Comparison of ENCODE assay signal across 13 cellular contexts in the genomic region with DNA sequence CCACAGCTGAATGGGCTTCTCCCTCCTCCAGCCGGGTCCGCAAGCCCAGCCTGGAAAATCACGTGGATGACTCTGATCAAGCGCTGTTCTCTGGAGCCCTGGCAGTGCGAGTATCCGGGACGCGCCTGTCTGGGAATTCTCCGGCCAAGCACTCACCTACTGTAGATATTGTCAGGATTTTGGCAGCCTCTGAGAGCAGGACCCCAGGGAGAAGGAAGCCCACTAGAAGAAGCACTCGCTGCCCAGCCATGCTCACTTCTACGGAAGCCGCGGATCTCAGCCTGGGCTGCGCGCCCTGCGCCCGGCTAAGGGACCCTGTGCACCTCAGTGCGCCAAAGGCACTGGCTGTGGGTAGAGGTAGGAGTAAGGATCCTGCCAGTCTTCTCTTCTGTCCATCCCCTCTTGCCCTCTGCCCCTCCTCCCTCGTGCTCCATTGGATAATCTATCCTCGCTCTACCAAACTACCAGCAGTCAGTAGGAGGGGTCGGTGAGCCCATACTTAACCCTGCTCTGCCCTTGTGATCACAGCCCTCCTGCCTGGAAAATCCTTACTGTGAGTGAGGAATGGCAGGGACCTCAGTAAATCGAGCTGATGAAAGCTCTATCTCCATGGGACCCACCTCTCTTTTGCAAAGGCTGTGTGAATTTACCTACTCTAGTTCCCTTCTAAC. TPM values are rescaled to one million over a fixed set of nuclear protein-coding genes. Genes with fewer than 3 reads are reported as not detected.
A peak's percentile ranks its signal among the peaks of the same experiment; 100 is the strongest.
DNase-seq lines count a peak whose midpoint lies in the region; ATAC-seq lines count a peak whose summit lies in the region.
"Had no signal": no experiment of that assay in that cellular context is flagged by ENCODE, and none has a peak within 500 bp of the region (broad histone marks: within the 10 kb centered on the region; RNA-seq: fewer than 3 reads in every experiment).

A gene with protein sequence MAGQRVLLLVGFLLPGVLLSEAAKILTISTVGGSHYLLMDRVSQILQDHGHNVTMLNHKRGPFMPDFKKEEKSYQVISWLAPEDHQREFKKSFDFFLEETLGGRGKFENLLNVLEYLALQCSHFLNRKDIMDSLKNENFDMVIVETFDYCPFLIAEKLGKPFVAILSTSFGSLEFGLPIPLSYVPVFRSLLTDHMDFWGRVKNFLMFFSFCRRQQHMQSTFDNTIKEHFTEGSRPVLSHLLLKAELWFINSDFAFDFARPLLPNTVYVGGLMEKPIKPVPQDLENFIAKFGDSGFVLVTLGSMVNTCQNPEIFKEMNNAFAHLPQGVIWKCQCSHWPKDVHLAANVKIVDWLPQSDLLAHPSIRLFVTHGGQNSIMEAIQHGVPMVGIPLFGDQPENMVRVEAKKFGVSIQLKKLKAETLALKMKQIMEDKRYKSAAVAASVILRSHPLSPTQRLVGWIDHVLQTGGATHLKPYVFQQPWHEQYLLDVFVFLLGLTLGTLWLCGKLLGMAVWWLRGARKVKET (minus strand): TSS at position 343 of the 671 bp plus-strand sequence. CDS start 93 bp downstream, at position 250.

- H3K27me3 ChIP-seq in iPS DF 6.9 (ENCODE audit: control insufficient read depth, insufficient read depth, low read length), result no peaks in the 10 kb centered on the region
- no peaks in the 10 kb centered on the region for H3K27me3 ChIP-seq in CD8-positive, alpha-beta memory T cell (ENCODE audit: insufficient read depth, low read length, poor library complexity, severe bottlenecking)

- H3K4me1 ChIP-seq in ES-I3 (ENCODE audit: insufficient read depth, low read length) (no peaks in the 10 kb centered on the region), iPS DF 6.9 (ENCODE audit: control insufficient read depth, insufficient read depth, low read length) (no peaks in the 10 kb centered on the region)
- no peaks in the 10 kb centered on the region for H3K4me1 ChIP-seq in CD8-positive, alpha-beta memory T cell (ENCODE audit: insufficient read depth, low read length)

- H3K4me3 ChIP-seq in iPS DF 6.9 (ENCODE audit: low read length), result peak within 1 kb of the TSS; percentile 47; the same call in 1 of the 2 replicates
- H3K4me3 ChIP-seq in CD8-positive, alpha-beta memory T cell (ENCODE audit: low read length), result no peak within 1 kb of the TSS

- WGBS in iPS DF 6.9 (ENCODE audit: insufficient coverage, insufficient read length), result no CpG with 5 or more reads among the region's 22 CpGs

- H3K9me3 ChIP-seq in ES-I3 (ENCODE audit: control insufficient read depth, insufficient read depth, low read length) (no peaks in the 10 kb centered on the region), iPS DF 6.9 (ENCODE audit: control insufficient read depth, insufficient read depth, low read length) (no peaks in the 10 kb centered on the region)
- H3K9me3 ChIP-seq in CD8-positive, alpha-beta memory T cell (ENCODE audit: low read length), result no peaks in the 10 kb centered on the region

- H3K4me3 Mint-ChIP-seq in CD8-positive, alpha-beta memory T cell, result peak within 1 kb of the TSS in 1 of 7 donors; percentile 52
- H3K4me3 Mint-ChIP-seq: activated CD4-positive, alpha-beta memory T cell treated with anti-CD3 and anti-CD28 coated beads for 36 hours had no signal

- no peaks in the 10 kb centered on the region; the same call in 1 of the 2 replicates for H3K36me3 ChIP-seq in ES-I3 (ENCODE audit: insufficient read depth, low read length)
- H3K36me3 ChIP-seq in iPS DF 6.9 (ENCODE audit: control insufficient read depth, insufficient read depth, low read length), result no peaks in the 10 kb centered on the region; the same call in 1 of the 2 replicates
- H3K36me3 ChIP-seq in CD8-positive, alpha-beta memory T cell (ENCODE audit: insufficient read depth, low read length), result no peaks in the 10 kb centered on the region

- H3K9me3 Mint-ChIP-seq in CD8-positive, alpha-beta memory T cell, result peaks cover 0 to 3% (median 0%) of the 10 kb centered on the region in 5 donors
- H3K9me3 Mint-ChIP-seq: activated CD4-positive, alpha-beta memory T cell treated with anti-CD3 and anti-CD28 coated beads for 36 hours had no signal

- peak; percentile 85 for DNase-seq in NCI-H82 (lab: John Stamatoyannopoulos, UW)
- DNase-seq in iPS DF 6.9 (ENCODE audit: low read depth, low spot score), result peak; percentile 71
- peak; percentile 71 for DNase-seq in retina
- no peak for DNase-seq in COLO829 (ENCODE audit: low spot score)
- DNase-seq in CD8-positive, alpha-beta memory T cell, result no peak
- DNase-seq in NCI-H2227 treated with DMSO at 0.1 percent for 48 hours (lab: John Stamatoyannopoulos, UW), result no peak
- DNase-seq: activated CD4-positive, alpha-beta memory T cell treated with anti-CD3 and anti-CD28 coated beads for 36 hours; HCEC 1CT; NCI-H1436; stimulated activated naive CD4-positive, alpha-beta T cell treated with Interleukin-2 at 50 U/mL for 16 hours had no signal

- H3K4me1 Mint-ChIP-seq in CD8-positive, alpha-beta memory T cell, result peaks cover 15 to 17% (median 16%) of the 10 kb centered on the region in 3 donors

- H3K27me3 Mint-ChIP-seq in CD8-positive, alpha-beta memory T cell, result peaks cover 20 to 37% of the 10 kb centered on the region in 2 donors

- H3K27ac ChIP-seq in iPS DF 6.9 (ENCODE audit: low read length), result no peak within 1 kb of the TSS
- no peak within 1 kb of the TSS for H3K27ac ChIP-seq in CD8-positive, alpha-beta memory T cell (ENCODE audit: low read depth, low read length)
- H3K27ac ChIP-seq: epithelial cell of prostate had no signal

- no peak for ATAC-seq in GM18907 (IDR thresholded peaks at IDR 0.05; ENCODE audit: unreplicated experiment)

- peak within 1 kb of the TSS; percentile 51 for H3K9ac ChIP-seq in ES-I3 (ENCODE audit: low read depth, low read length)

- no peaks in the 10 kb centered on the region for H3K36me3 Mint-ChIP-seq in CD8-positive, alpha-beta memory T cell
- H3K36me3 Mint-ChIP-seq: activated CD4-positive, alpha-beta memory T cell treated with anti-CD3 and anti-CD28 coated beads for 36 hours had no signal

- POLR2A ChIA-PET in CD8-positive, alpha-beta memory T cell (lab: Charles Lee), result no interaction called here

- CTCF ChIA-PET in CD8-positive, alpha-beta memory T cell (lab: Charles Lee), result no interaction called here

- H3K27ac Mint-ChIP-seq in CD8-positive, alpha-beta memory T cell, result no peak within 1 kb of the TSS
- H3K27ac Mint-ChIP-seq: activated CD4-positive, alpha-beta memory T cell treated with anti-CD3 and anti-CD28 coated beads for 36 hours had no signal

RNA-seq across cellular contexts. Expression of the gene that starts here (rescaled TPM):
- total RNA-seq in CD8-positive, alpha-beta memory T cell, result not detected
- polyA plus RNA-seq in CD8-positive, alpha-beta memory T cell, result 1.1 TPM
- total RNA-seq: activated CD4-positive, alpha-beta memory T cell treated with anti-CD3 and anti-CD28 coated beads for 36 hours had no signal

Comparison
In these comparisons a context has a peak if more than half of its experiments do, and no peak if none do; other contexts are left out.
1. DNase-seq: peak in NCI-H82 (single experiment), iPS DF 6.9 (single experiment) and retina (single experiment); none in COLO829 (single experiment), CD8-positive, alpha-beta memory T cell (0 of 5) and NCI-H2227 treated with DMSO at 0.1 percent for 48 hours (single experiment).